ENCODE assay signal across 21 cellular contexts in genomic region chr3:25463850-25464418, GRCh38. TPM values are rescaled to one million over a fixed set of nuclear protein-coding genes. Genes with fewer than 3 reads are reported as not detected.
"Had no signal": no experiment of that assay in that cellular context is flagged by ENCODE, and none has a peak within 500 bp of the region (broad histone marks: within the 10 kb centered on the region; RNA-seq: fewer than 3 reads in every experiment).

No MANE protein-coding gene starts in this region.

- DNase-seq: effector memory CD4-positive, alpha-beta T cell; foreskin melanocyte; heart right ventricle; hypothalamus; islet precursor cell; left ventricle myocardium superior; mesendoderm; naive thymus-derived CD4-positive, alpha-beta T cell; nephron progenitor cell; sigmoid colon; stimulated activated CD4-positive, alpha-beta T cell treated with anti-CD3 and anti-CD28 coated beads, Interleukin-2, amount 100 ng/mL, for 48 hours; stimulated activated CD8-positive, alpha-beta memory T cell treated with anti-CD3 and anti-CD28 coated beads, Interleukin-4, amount 100 ng/mL, for 48 hours; tibial artery; upper lobe of left lung; uterus had no signal

- H3K27me3 ChIP-seq: heart right ventricle, sigmoid colon, tibial artery, upper lobe of left lung, uterus had no signal

- H3K4me3 ChIP-seq: heart right ventricle, sigmoid colon, skin epidermis, tibial artery, upper lobe of left lung, uterus had no signal

- H3K27me3 Mint-ChIP-seq: stimulated activated memory B cell treated with anti-CD40 and anti-IgM and Interleukin-4, amounts not matched to agents 10 μg/mL and 1 μg/mL and 100 μg/mL, for 72 hours; stimulated activated naive CD8-positive, alpha-beta T cell treated with anti-CD3 and anti-CD28 coated beads, Interleukin-15, Interleukin-2, amounts not matched to agents 100 ng/mL and 50 ng/mL, for 24 hours had no signal

- H3K36me3 ChIP-seq: tibial artery, upper lobe of left lung, uterus had no signal

- H3K9me3 Mint-ChIP-seq: nephron progenitor cell; stimulated activated memory B cell treated with anti-CD40 and anti-IgM and Interleukin-4, amounts not matched to agents 10 μg/mL and 1 μg/mL and 100 μg/mL, for 72 hours; stimulated activated naive CD8-positive, alpha-beta T cell treated with anti-CD3 and anti-CD28 coated beads, Interleukin-15, Interleukin-2, amounts not matched to agents 100 ng/mL and 50 ng/mL, for 24 hours had no signal

- H3K27ac ChIP-seq: skin epidermis, upper lobe of left lung, uterus had no signal

- H3K4me1 ChIP-seq: uterus had no signal

- H3K4me3 Mint-ChIP-seq: naive thymus-derived CD4-positive, alpha-beta T cell; nephron progenitor cell; stimulated activated memory B cell treated with anti-CD40 and anti-IgM and Interleukin-4, amounts not matched to agents 10 μg/mL and 1 μg/mL and 100 μg/mL, for 72 hours; stimulated activated naive CD8-positive, alpha-beta T cell treated with anti-CD3 and anti-CD28 coated beads, Interleukin-15, Interleukin-2, amounts not matched to agents 100 ng/mL and 50 ng/mL, for 24 hours had no signal

- H3K36me3 Mint-ChIP-seq: naive thymus-derived CD4-positive, alpha-beta T cell; stimulated activated memory B cell treated with anti-CD40 and anti-IgM and Interleukin-4, amounts not matched to agents 10 μg/mL and 1 μg/mL and 100 μg/mL, for 72 hours had no signal

- H3K27ac Mint-ChIP-seq: naive thymus-derived CD4-positive, alpha-beta T cell; nephron progenitor cell; stimulated activated memory B cell treated with anti-CD40 and anti-IgM and Interleukin-4, amounts not matched to agents 10 μg/mL and 1 μg/mL and 100 μg/mL, for 72 hours; stimulated activated naive CD8-positive, alpha-beta T cell treated with anti-CD3 and anti-CD28 coated beads, Interleukin-15, Interleukin-2, amounts not matched to agents 100 ng/mL and 50 ng/mL, for 24 hours had no signal

- H3K4me1 Mint-ChIP-seq: stimulated activated memory B cell treated with anti-CD40 and anti-IgM and Interleukin-4, amounts not matched to agents 10 μg/mL and 1 μg/mL and 100 μg/mL, for 72 hours had no signal

- H3K9me3 ChIP-seq: heart right ventricle, sigmoid colon, tibial artery, upper lobe of left lung, uterus had no signal

- FAIRE-seq: endometrium had no signal

- ATAC-seq: esophagus mucosa; heart right ventricle; left ventricle myocardium superior; naive thymus-derived CD4-positive, alpha-beta T cell; stimulated activated memory B cell treated with anti-CD40 and anti-IgM and Interleukin-4, amounts not matched to agents 10 μg/mL and 1 μg/mL and 100 μg/mL, for 72 hours had no signal

RNA-seq across cellular contexts. Expression of gene RARB, which starts 35.9 kb away (rescaled TPM):
- total RNA-seq: mononuclear cell; naive thymus-derived CD4-positive, alpha-beta T cell had no signal
